Comparison of ENCODE assay signal across 20 cellular contexts in the genomic region with DNA sequence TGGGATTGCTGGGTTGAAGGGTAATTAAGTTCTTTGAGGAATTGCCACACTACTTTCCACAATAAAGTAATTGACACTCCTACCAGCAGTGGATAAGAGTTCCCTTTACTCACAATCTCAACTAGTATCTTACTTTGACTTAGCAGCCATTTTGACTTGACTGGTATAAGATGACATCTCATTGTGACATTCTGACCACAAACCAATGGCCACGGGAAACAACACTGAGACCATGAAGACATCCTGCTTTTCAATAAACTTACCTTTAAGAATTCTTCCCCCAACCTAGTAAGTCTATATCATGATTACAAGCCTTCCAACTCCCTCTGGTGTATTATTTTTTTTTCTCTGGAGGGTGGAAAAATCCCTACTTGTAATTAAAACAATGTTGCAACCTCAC.
A peak's percentile ranks its signal among the peaks of the same experiment; 100 is the strongest.
DNase-seq lines count a peak whose midpoint lies in the region; ATAC-seq and TF ChIP-seq lines count a peak whose summit lies in the region.
"Had no signal": no experiment of that assay in that cellular context is flagged by ENCODE, and none has a peak within 500 bp of the region (broad histone marks: within the 10 kb centered on the region; RNA-seq: fewer than 3 reads in every experiment).

No MANE protein-coding gene starts in this region.

- H3K36me3 ChIP-seq in ACC112 (ENCODE audit: insufficient read depth, low read length) (no peaks in the 10 kb centered on the region), spleen (no peaks in the 10 kb centered on the region)
- H3K36me3 ChIP-seq: BE2C, ovary, right lobe of liver, stomach had no signal

- H3K4me3 ChIP-seq in ACC112 (ENCODE audit: low read depth, low read length) (no peak overlapping the region), AG10803 (ENCODE audit: low read length) (no peak overlapping the region), NB4 (ENCODE audit: low read depth, low read length) (no peak overlapping the region), spleen (no peak overlapping the region)
- H3K4me3 ChIP-seq: GM23338, hepatocyte, lung, ovary, right lobe of liver, stomach had no signal

- H3K27ac ChIP-seq in ACC112 (ENCODE audit: low read depth, low read length) (peak overlapping the region; percentile 88), spleen (peak overlapping the region in 4 of 8 donors; percentile 23 to 89 (median 55))
- H3K27ac ChIP-seq: hepatocyte, ovary, right lobe of liver, stomach had no signal

- WGBS in spleen, 5 donors, result 12 to 49% (median 26%) methylated on average over 1 of the region's 1 CpG

- H3K36me3 Mint-ChIP-seq in effector memory CD8-positive, alpha-beta T cell (ENCODE audit: insufficient read depth), result no peaks in the 10 kb centered on the region
- H3K36me3 Mint-ChIP-seq in naive thymus-derived CD8-positive, alpha-beta T cell, result peaks cover 0 to 3% (median 0%) of the 10 kb centered on the region in 3 donors

- intact Hi-C loops in spleen (cut with DNase I; ENCODE audit: low total_unique reads), result no loop called here

- no peaks in the 10 kb centered on the region for H3K79me2 ChIP-seq in ACC112 (ENCODE audit: control insufficient read depth, insufficient read depth, low read length, unreplicated experiment)
- H3K79me2 ChIP-seq: hepatocyte had no signal

- H3K27me3 ChIP-seq in ACC112 (ENCODE audit: insufficient read depth, low read length) (no peaks in the 10 kb centered on the region), spleen (replicated peaks in 1 of 7) (no peaks in the 10 kb centered on the region)
- H3K27me3 ChIP-seq: BE2C, hepatocyte, ovary, right lobe of liver, stomach had no signal

- DNase-seq in AG10803 (ENCODE audit: low read depth) (peak; percentile 22), NB4 (ENCODE audit: low read depth) (peak; percentile 80), NCI-H510A (lab: John Stamatoyannopoulos, UW) (no peak), spleen (no peak)
- no peak for DNase-seq in effector memory CD8-positive, alpha-beta T cell
- no peak for DNase-seq in naive thymus-derived CD8-positive, alpha-beta T cell
- DNase-seq: BE2C, Calu3, islet precursor cell, KG1, NCI-H1417 treated with DMSO at 0.1 percent for 48 hours, NCI-H2171 treated with DMSO at 0.1 percent for 48 hours, ovary, right lobe of liver, stomach, trophoblast cell had no signal

- H3K27ac Mint-ChIP-seq in effector memory CD8-positive, alpha-beta T cell, result peak overlapping the region in 1 of 2 donors; percentile 47
- H3K27ac Mint-ChIP-seq in naive thymus-derived CD8-positive, alpha-beta T cell, result no peak overlapping the region
- H3K27ac Mint-ChIP-seq: GM23338 had no signal

- no peak overlapping the region for H2AFZ ChIP-seq in ACC112 (ENCODE audit: low read length, unreplicated experiment)
- H2AFZ ChIP-seq: GM23338, hepatocyte had no signal

- H3K4me1 ChIP-seq in ACC112 (ENCODE audit: control insufficient read depth, insufficient read depth, low read length, unreplicated experiment) (peaks cover 49% of the 10 kb centered on the region), spleen (peaks cover 0 to 29% (median 3%) of the 10 kb centered on the region in 6 donors)
- H3K4me1 ChIP-seq: BE2C, right lobe of liver, stomach had no signal

- no peaks in the 10 kb centered on the region for H3K9me3 ChIP-seq in spleen
- H3K9me3 ChIP-seq: BE2C, ovary, right lobe of liver, stomach had no signal

- peak; percentile 54 for ATAC-seq in effector memory CD8-positive, alpha-beta T cell (replicated peaks)
- no peak for ATAC-seq in naive thymus-derived CD8-positive, alpha-beta T cell
- ATAC-seq: GM23338, right lobe of liver had no signal

- POLR2A ChIA-PET in naive thymus-derived CD8-positive, alpha-beta T cell (lab: Charles Lee), result no interaction called here

- H3K4me1 Mint-ChIP-seq in effector memory CD8-positive, alpha-beta T cell (ENCODE audit: low read depth in 2 of 2), result peaks cover 11 to 19% of the 10 kb centered on the region in 2 donors
- H3K4me1 Mint-ChIP-seq in naive thymus-derived CD8-positive, alpha-beta T cell, result peaks cover 9 to 29% (median 25%) of the 10 kb centered on the region in 4 donors
- H3K4me1 Mint-ChIP-seq: GM23338 had no signal

- no peak for TF ChIP-seq CTCF in AG10803 (conservative IDR thresholded peaks at IDR 0.05; ENCODE audit: low read length)
- TF ChIP-seq CTCF in NB4 (IDR thresholded peaks at IDR 0.05; ENCODE audit: low read depth, low read length), result no peak
- TF ChIP-seq CTCF in spleen (IDR thresholded peaks at IDR 0.05 in 8 of 11, conservative IDR thresholded peaks at IDR 0.05 in 3 of 11), result no peak

- H3K4me3 Mint-ChIP-seq in effector memory CD8-positive, alpha-beta T cell, result no peak overlapping the region
- no peak overlapping the region for H3K4me3 Mint-ChIP-seq in naive thymus-derived CD8-positive, alpha-beta T cell
- H3K4me3 Mint-ChIP-seq: GM23338 had no signal

- peaks cover 0 to 8% of the 10 kb centered on the region in 2 donors for H3K9me3 Mint-ChIP-seq in effector memory CD8-positive, alpha-beta T cell
- H3K9me3 Mint-ChIP-seq in naive thymus-derived CD8-positive, alpha-beta T cell, result peaks cover 0 to 2% (median 0%) of the 10 kb centered on the region in 9 donors
- H3K9me3 Mint-ChIP-seq: GM23338 had no signal

- TF ChIP-seq POLR2A in NB4 (IDR thresholded peaks at IDR 0.05; ENCODE audit: extremely low read depth, insufficient read length) (no peak), spleen (IDR thresholded peaks at IDR 0.05) (no peak)

- H3K27me3 Mint-ChIP-seq in effector memory CD8-positive, alpha-beta T cell, result peaks cover 0 to 16% of the 10 kb centered on the region in 2 donors
- peaks cover 0 to 2% (median 0%) of the 10 kb centered on the region in 5 donors for H3K27me3 Mint-ChIP-seq in naive thymus-derived CD8-positive, alpha-beta T cell

Comparison
In these comparisons a context has a peak if more than half of its experiments do, and no peak if none do; other contexts are left out.
1. DNase-seq: peak in AG10803 (single experiment) and NB4 (single experiment); none in effector memory CD8-positive, alpha-beta T cell (0 of 3), NCI-H510A (single experiment), spleen (single experiment) and naive thymus-derived CD8-positive, alpha-beta T cell (0 of 10).